Comparison of ENCODE assay signal across 1 cellular context in the genomic region with DNA sequence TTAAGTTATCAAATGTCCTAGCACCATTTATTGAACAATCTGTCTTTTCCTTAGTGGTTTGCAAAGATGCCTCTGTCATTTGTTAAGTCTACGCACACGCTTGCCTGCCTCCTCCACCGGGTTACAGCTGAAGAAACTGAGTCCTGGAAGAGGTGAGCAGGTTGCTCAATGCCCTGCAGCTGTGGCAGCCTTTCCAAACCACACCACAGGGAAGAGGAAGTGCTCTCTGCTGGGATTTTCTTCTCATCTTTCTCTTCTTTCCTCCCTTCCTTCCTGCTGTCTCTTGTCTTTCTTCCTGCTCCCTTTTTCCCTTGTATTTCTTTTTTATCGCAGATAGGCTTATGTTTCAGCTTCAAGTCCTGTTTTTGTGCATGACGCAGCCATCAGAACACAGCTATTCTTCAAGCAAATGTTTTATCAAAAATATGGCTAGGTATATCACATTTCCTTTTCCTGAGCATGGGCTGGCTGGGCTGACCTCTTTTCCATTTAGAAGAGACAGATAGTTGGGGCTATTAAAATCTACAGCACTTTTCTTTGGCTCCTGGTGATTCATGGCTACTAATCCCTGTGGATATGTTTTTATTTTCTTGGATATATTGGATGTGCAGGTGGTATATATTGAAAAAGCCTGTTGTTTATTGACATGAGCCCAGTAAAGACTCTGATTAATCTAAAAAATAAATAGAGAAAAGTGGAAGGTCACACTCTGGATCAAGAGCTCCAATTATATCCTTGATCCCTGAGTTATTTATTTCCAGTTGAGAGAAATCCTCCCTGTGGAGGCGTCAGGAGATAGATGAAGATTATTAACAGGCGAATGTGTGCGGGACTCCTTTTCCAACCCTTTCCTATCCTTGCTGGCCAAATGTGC.
TF ChIP-seq lines count a peak whose summit lies in the region.

No MANE protein-coding gene starts in this region.

TF ChIP-seq in WTC11, 78 proteins besides CTCF, POLR2A, EP300 and RAD21 (continued from another document):
- TF ChIP-seq, protein P1, sequence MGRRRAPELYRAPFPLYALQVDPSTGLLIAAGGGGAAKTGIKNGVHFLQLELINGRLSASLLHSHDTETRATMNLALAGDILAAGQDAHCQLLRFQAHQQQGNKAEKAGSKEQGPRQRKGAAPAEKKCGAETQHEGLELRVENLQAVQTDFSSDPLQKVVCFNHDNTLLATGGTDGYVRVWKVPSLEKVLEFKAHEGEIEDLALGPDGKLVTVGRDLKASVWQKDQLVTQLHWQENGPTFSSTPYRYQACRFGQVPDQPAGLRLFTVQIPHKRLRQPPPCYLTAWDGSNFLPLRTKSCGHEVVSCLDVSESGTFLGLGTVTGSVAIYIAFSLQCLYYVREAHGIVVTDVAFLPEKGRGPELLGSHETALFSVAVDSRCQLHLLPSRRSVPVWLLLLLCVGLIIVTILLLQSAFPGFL (CRISPR knock-in tag; IDR thresholded peaks at IDR 0.05; ENCODE audit: borderline replicate concordance): no peak
- TF ChIP-seq, protein P2, sequence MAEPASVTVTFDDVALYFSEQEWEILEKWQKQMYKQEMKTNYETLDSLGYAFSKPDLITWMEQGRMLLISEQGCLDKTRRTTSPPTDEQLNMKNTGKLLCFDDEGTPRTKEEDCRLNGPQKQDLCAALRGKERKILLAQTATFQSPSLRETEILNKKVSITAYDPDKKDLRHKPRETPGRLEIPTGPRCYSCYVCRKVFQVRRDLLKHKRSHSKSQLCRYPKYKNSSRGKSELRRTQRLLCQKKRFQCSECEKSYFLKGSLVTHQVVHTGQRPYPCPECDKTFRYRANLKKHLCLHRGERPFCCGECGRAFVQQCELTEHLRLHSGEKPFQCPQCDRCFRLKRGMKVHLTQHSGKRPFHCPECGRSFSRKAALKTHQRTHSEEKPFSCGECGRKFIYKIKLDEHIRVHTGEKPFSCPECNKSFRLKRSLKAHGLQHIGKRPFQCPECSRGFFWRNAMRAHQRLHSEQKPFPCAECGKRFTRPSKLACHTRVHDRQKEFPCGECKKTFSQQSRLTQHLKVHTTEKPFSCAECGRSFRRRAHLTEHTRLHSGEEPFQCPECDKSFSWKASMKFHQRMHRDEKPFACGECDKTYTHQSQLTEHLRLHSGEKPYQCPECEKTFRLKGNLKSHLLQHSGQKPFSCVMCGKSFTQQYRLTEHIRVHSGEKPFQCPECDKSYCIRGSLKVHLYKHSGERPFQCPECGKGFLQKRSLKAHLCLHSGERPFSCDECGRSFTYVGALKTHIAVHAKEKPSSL (CRISPR knock-in tag; conservative IDR thresholded peaks at IDR 0.05): no peak
- TF ChIP-seq ZNF219 (CRISPR knock-in tag; IDR thresholded peaks at IDR 0.05; ENCODE audit: borderline replicate concordance) (no peak), PRRX2 (CRISPR knock-in tag; IDR thresholded peaks at IDR 0.05) (no peak)
- TF ChIP-seq, protein P3, sequence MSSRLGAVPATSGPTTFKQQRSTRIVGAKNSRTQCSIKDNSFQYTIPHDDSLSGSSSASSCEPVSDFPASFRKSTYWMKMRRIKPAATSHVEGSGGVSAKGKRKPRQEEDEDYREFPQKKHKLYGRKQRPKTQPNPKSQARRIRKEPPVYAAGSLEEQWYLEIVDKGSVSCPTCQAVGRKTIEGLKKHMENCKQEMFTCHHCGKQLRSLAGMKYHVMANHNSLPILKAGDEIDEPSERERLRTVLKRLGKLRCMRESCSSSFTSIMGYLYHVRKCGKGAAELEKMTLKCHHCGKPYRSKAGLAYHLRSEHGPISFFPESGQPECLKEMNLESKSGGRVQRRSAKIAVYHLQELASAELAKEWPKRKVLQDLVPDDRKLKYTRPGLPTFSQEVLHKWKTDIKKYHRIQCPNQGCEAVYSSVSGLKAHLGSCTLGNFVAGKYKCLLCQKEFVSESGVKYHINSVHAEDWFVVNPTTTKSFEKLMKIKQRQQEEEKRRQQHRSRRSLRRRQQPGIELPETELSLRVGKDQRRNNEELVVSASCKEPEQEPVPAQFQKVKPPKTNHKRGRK (CRISPR knock-in tag; IDR thresholded peaks at IDR 0.05; ENCODE audit: borderline replicate concordance): no peak
